12 cellular contexts compared by ENCODE assay signal in genomic region chr14:67942311-67942710, GRCh38.
A peak's percentile ranks its signal among the peaks of the same experiment; 100 is the strongest.
DNase-seq lines count a peak whose midpoint lies in the region; TF ChIP-seq lines count a peak whose summit lies in the region.
"Had no signal": no experiment of that assay in that cellular context is flagged by ENCODE, and none has a peak within 500 bp of the region (broad histone marks: within the 10 kb centered on the region; RNA-seq: fewer than 3 reads in every experiment).

No MANE protein-coding gene starts in this region.

- H3K9me3 Mint-ChIP-seq in CD14-positive monocyte = no peaks in the 10 kb centered on the region
- H3K9me3 Mint-ChIP-seq: H9 had no signal

- no peak overlapping the region for H3K4me2 ChIP-seq in mesenchymal stem cell (ENCODE audit: low read length, poor library complexity, severe bottlenecking)

- no peak overlapping the region for H3K27ac Mint-ChIP-seq in CD14-positive monocyte

- no peaks in the 10 kb centered on the region for H3K79me1 ChIP-seq in mesenchymal stem cell (replicated peaks; ENCODE audit: low read length, poor library complexity, severe bottlenecking)

- H3K4me1 Mint-ChIP-seq in CD14-positive monocyte = peaks cover 21% of the 10 kb centered on the region

- H3K36me3 ChIP-seq in HUES64 (ENCODE audit: insufficient read depth, low read length) = no peaks in the 10 kb centered on the region
- no peaks in the 10 kb centered on the region for H3K36me3 ChIP-seq in mesenchymal stem cell (ENCODE audit: control insufficient read depth in 1 of 2, insufficient read depth in 2 of 2, low read depth in 1 of 2, low read length in 2 of 2)
- H3K36me3 ChIP-seq in stomach smooth muscle (ENCODE audit: control insufficient read depth in 2 of 2, insufficient read depth in 2 of 2, low read length in 2 of 2) = no peaks in the 10 kb centered on the region
- H3K36me3 ChIP-seq: BLaER1 treated with 17β-estradiol and CSF1 and Interleukin-3, amounts not matched to agents 10 nM and 100 nM; SJSA1 had no signal

- H2BK12ac ChIP-seq in mesenchymal stem cell (ENCODE audit: low read length in 2 of 2) = no peak overlapping the region

- no peak overlapping the region for H3K4ac ChIP-seq in mesenchymal stem cell (ENCODE audit: low read depth in 1 of 2, low read length in 2 of 2)

- peaks cover 0 to 1% (median 0%) of the 10 kb centered on the region in 3 donors for H3K27me3 Mint-ChIP-seq in CD14-positive monocyte (ENCODE audit: low read depth in 3 of 3)

- no peaks in the 10 kb centered on the region for H3K36me3 Mint-ChIP-seq in CD14-positive monocyte

- H2BK5ac ChIP-seq in mesenchymal stem cell (ENCODE audit: low read depth, low read length, poor library complexity, severe bottlenecking) = no peak overlapping the region

- no peak overlapping the region for H2AK5ac ChIP-seq in mesenchymal stem cell (ENCODE audit: low read length, severe bottlenecking)

- TF ChIP-seq CTCF in coronary artery (IDR thresholded peaks at IDR 0.05) (no peak), CD14-positive monocyte (IDR thresholded peaks at IDR 0.05) (no peak)

- H4K8ac ChIP-seq in mesenchymal stem cell (ENCODE audit: low read length) = no peak overlapping the region

- no peak overlapping the region for H3K18ac ChIP-seq in mesenchymal stem cell (ENCODE audit: low read depth in 1 of 2, low read length in 2 of 2)

- H3K23ac ChIP-seq in mesenchymal stem cell (ENCODE audit: low read length in 2 of 2) = no peak overlapping the region

- H4K91ac ChIP-seq in mesenchymal stem cell (ENCODE audit: low read length) = no peak overlapping the region

- H3K9me3 ChIP-seq in HUES64 (ENCODE audit: insufficient read depth, low read depth, low read length) (no peaks in the 10 kb centered on the region), mesenchymal stem cell (ENCODE audit: control insufficient read depth, low read length) (no peaks in the 10 kb centered on the region), stomach smooth muscle (ENCODE audit: control insufficient read depth in 2 of 2, low read length in 2 of 2) (no peaks in the 10 kb centered on the region)
- H3K9me3 ChIP-seq: BLaER1 treated with 17β-estradiol and CSF1 and Interleukin-3, amounts not matched to agents 10 nM and 100 nM; SJSA1 had no signal

- peaks cover 65% of the 10 kb centered on the region for H3K4me1 ChIP-seq in HUES64 (ENCODE audit: insufficient read depth, low read length)
- H3K4me1 ChIP-seq in mesenchymal stem cell (ENCODE audit: control insufficient read depth, insufficient read depth, low read depth, low read length) = no peaks in the 10 kb centered on the region
- peaks cover 23% of the 10 kb centered on the region for H3K4me1 ChIP-seq in stomach smooth muscle (ENCODE audit: control insufficient read depth, insufficient read depth, low read length)

- H3K9ac ChIP-seq in HUES64 (ENCODE audit: low read depth, low read length) = peak overlapping the region; percentile 33; the same call in 1 of the 2 replicates
- peak overlapping the region; percentile 86 for H3K9ac ChIP-seq in mesenchymal stem cell (ENCODE audit: low read length)
- H3K9ac ChIP-seq in stomach smooth muscle (ENCODE audit: low read length in 2 of 2) = peak overlapping the region in 1 of 2 donors; percentile 52

- H3K14ac ChIP-seq in mesenchymal stem cell (ENCODE audit: low read length in 2 of 2) = no peak overlapping the region

- intact Hi-C loops in CD14-positive monocyte (cut with micrococcal nuclease) = loop anchor here in 1 of 2 donors (5.0 kb wide), 1 partner anchor 875 kb away; no protein-coding TSS in a partner anchor

- DNase-seq in coronary artery (ENCODE audit: low spot score) = no peak
- peak; percentile 70 for DNase-seq in mesenchymal stem cell
- no peak for DNase-seq in stimulated activated CD8-positive, alpha-beta memory T cell treated with anti-CD3 and anti-CD28 coated beads, Interleukin-4, amount 100 ng/mL, for 48 hours
- no peak for DNase-seq in CD14-positive monocyte (ENCODE audit: low spot score)
- DNase-seq in stimulated activated CD4-positive, alpha-beta T cell treated with anti-CD3 and anti-CD28 coated beads, Interleukin-12 subunit alpha, Interleukin-12 subunit beta, amount 100 ng/mL, for 4 hours = no peak
- no peak for DNase-seq in stimulated activated CD4-positive, alpha-beta T cell treated with anti-CD3 and anti-CD28 coated beads, Interleukin-15, amount 100 ng/mL, for 24 hours
- DNase-seq: H9, posterior cingulate gyrus had no signal

- H2AFZ ChIP-seq in mesenchymal stem cell (ENCODE audit: low read depth, low read length) = no peak overlapping the region

- no peak overlapping the region for H3K4me3 Mint-ChIP-seq in CD14-positive monocyte
- H3K4me3 Mint-ChIP-seq: H9 had no signal

- 89% methylated on average over 3 of the region's 3 CpGs for WGBS in HUES64
- WGBS in mesenchymal stem cell = 67% methylated on average over 1 of the region's 3 CpGs

- H3K4me3 ChIP-seq in HUES64 (ENCODE audit: low read length) (no peak overlapping the region), coronary artery (no peak overlapping the region), mesenchymal stem cell (ENCODE audit: insufficient read depth in 1 of 2, low read depth in 1 of 2, low read length in 2 of 2) (peak overlapping the region in 1 of 2 experiments; percentile 38), stomach smooth muscle (ENCODE audit: low read length in 2 of 2) (no peak overlapping the region)
- H3K4me3 ChIP-seq: BLaER1 treated with 17β-estradiol and CSF1 and Interleukin-3, amounts not matched to agents 10 nM and 100 nM; SJSA1 had no signal

- H2BK15ac ChIP-seq in mesenchymal stem cell (ENCODE audit: low read depth, poor library complexity, severe bottlenecking) = no peak overlapping the region

- no peaks in the 10 kb centered on the region for H3K27me3 ChIP-seq in HUES64 (ENCODE audit: insufficient read depth, low read length)
- H3K27me3 ChIP-seq in mesenchymal stem cell (ENCODE audit: control insufficient read depth in 1 of 2, insufficient read depth in 1 of 2, low read length in 2 of 2) = no peaks in the 10 kb centered on the region
- no peaks in the 10 kb centered on the region for H3K27me3 ChIP-seq in stomach smooth muscle (ENCODE audit: control insufficient read depth in 1 of 2, insufficient read depth in 2 of 2, low read length in 2 of 2)
- H3K27me3 ChIP-seq: BLaER1 treated with 17β-estradiol and CSF1 and Interleukin-3, amounts not matched to agents 10 nM and 100 nM; SJSA1 had no signal

- H2BK120ac ChIP-seq in mesenchymal stem cell (ENCODE audit: low read depth, low read length) = no peak overlapping the region

- H3K27ac ChIP-seq in HUES64 (ENCODE audit: low read depth, low read length) (peak overlapping the region; percentile 66), coronary artery (peak overlapping the region; percentile 83 to 89), mesenchymal stem cell (ENCODE audit: low read length, poor library complexity, severe bottlenecking) (no peak overlapping the region), stomach smooth muscle (ENCODE audit: low read length) (peak overlapping the region; percentile 76)
- H3K27ac ChIP-seq: BLaER1 treated with 17β-estradiol and CSF1 and Interleukin-3, amounts not matched to agents 10 nM and 100 nM; SJSA1 had no signal
